Comparison of ENCODE assay signal across 8 cellular contexts in genomic region chr14:100383727-100384158, GRCh38.
DNase-seq lines count a peak whose midpoint lies in the region; ATAC-seq and TF ChIP-seq lines count a peak whose summit lies in the region.

No MANE protein-coding gene starts in this region.

- H3K9me3 Mint-ChIP-seq in dendritic cell treated with granulocyte-macrophage colony-stimulating factor and Interleukin-4, amounts not matched to agents 40 ng/mL and 50 ng/mL, for 4 days: no peaks in the 10 kb centered on the region

- H3K4me1 ChIP-seq in DND-41 (ENCODE audit: insufficient read depth, low read length): peaks cover 43% of the 10 kb centered on the region

- ATAC-seq in DND-41 (ENCODE audit: insufficient read depth, low read depth) (peak; percentile 94), GM21723 (IDR thresholded peaks at IDR 0.05; ENCODE audit: unreplicated experiment) (no peak)

- CTCF ChIA-PET in HEK293T (lab: Yijun Ruan, JAX): interaction anchor here (0.8 to 4.1 kb wide), 12 partner anchors 8 to 269 kb away, joined by 3 to 56 read pairs (median 4); a partner anchor contains a TSS

- peak overlapping the region; percentile 20 for H3K4me2 ChIP-seq in DND-41 (ENCODE audit: insufficient read depth, low read length)

- TF ChIP-seq CTCF in DND-41 (IDR thresholded peaks at IDR 0.05; ENCODE audit: borderline replicate concordance, extremely low read depth, low read length, poor library complexity, severe bottlenecking): peak; percentile 94

- DNase-seq in DND-41 (peak; percentile 82), HEK293T (ENCODE audit: extremely low spot score) (peak; percentile 77), NCI-H2196 treated with DMSO at 0.1 percent for 48 hours (lab: John Stamatoyannopoulos, UW; ENCODE audit: unreplicated experiment) (peak; percentile 8), medulla oblongata (ENCODE audit: extremely low spot score) (peak; percentile 77)
- DNase-seq in activated CD4-positive, alpha-beta T cell treated with anti-CD3 and anti-CD28 coated beads for 48 hours: peak; percentile 74
- DNase-seq in stimulated activated CD8-positive, alpha-beta memory T cell treated with anti-CD3 and anti-CD28 coated beads, Interleukin-2, amount 100 ng/mL, for 1 hour (ENCODE audit: low read depth in 2 of 2): peak; percentile 42 to 48

- POLR2A ChIA-PET in HEK293T (lab: Yijun Ruan, JAX): no interaction called here

- H3K36me3 Mint-ChIP-seq in dendritic cell treated with granulocyte-macrophage colony-stimulating factor and Interleukin-4, amounts not matched to agents 40 ng/mL and 50 ng/mL, for 4 days (ENCODE audit: low read depth): peaks cover 23% of the 10 kb centered on the region

- intact Hi-C loops in dendritic cell treated with granulocyte-macrophage colony-stimulating factor and Interleukin-4, amounts not matched to agents 40 ng/mL and 50 ng/mL, for 4 days (cut with micrococcal nuclease): loop anchor here (1.0 to 10.0 kb wide), 3 partner anchors 131 to 271 kb away; no protein-coding TSS in a partner anchor

- H3K27ac Mint-ChIP-seq in dendritic cell treated with granulocyte-macrophage colony-stimulating factor and Interleukin-4, amounts not matched to agents 40 ng/mL and 50 ng/mL, for 4 days: peak overlapping the region; percentile 62

- no peak overlapping the region for H3K4me3 Mint-ChIP-seq in dendritic cell treated with granulocyte-macrophage colony-stimulating factor and Interleukin-4, amounts not matched to agents 40 ng/mL and 50 ng/mL, for 4 days

- peaks cover 14% of the 10 kb centered on the region for H3K4me1 Mint-ChIP-seq in dendritic cell treated with granulocyte-macrophage colony-stimulating factor and Interleukin-4, amounts not matched to agents 40 ng/mL and 50 ng/mL, for 4 days (ENCODE audit: low read depth)

- no peaks in the 10 kb centered on the region for H3K27me3 ChIP-seq in DND-41 (ENCODE audit: insufficient read depth, low read length, poor library complexity)

- peak overlapping the region; percentile 79 for H3K27ac ChIP-seq in DND-41 (ENCODE audit: low read length)

- no peaks in the 10 kb centered on the region for H3K9me3 ChIP-seq in DND-41 (ENCODE audit: insufficient read depth, low read length, severe bottlenecking)

- H3K79me2 ChIP-seq in DND-41 (ENCODE audit: insufficient read depth, low read length): peaks cover 31% of the 10 kb centered on the region

- H2AFZ ChIP-seq in DND-41 (ENCODE audit: low read depth, low read length): no peak overlapping the region

- no peaks in the 10 kb centered on the region for H3K27me3 Mint-ChIP-seq in dendritic cell treated with granulocyte-macrophage colony-stimulating factor and Interleukin-4, amounts not matched to agents 40 ng/mL and 50 ng/mL, for 4 days

- H3K4me3 ChIP-seq in DND-41 (ENCODE audit: low read depth in 1 of 2, low read length in 2 of 2): no peak overlapping the region

- no peaks in the 10 kb centered on the region for H4K20me1 ChIP-seq in DND-41 (ENCODE audit: insufficient read depth, low read length)

- peak overlapping the region; percentile 29 for H3K9ac ChIP-seq in DND-41 (ENCODE audit: low read depth, low read length)

- peaks cover 20% of the 10 kb centered on the region for H3K36me3 ChIP-seq in DND-41 (ENCODE audit: insufficient read depth, low read length)

TF ChIP-seq in HEK293T, 16 proteins besides CTCF, POLR2A, EP300 and RAD21:
- no peak for TF ChIP-seq NFRKB (IDR thresholded peaks at IDR 0.05)
- TF ChIP-seq ELF4 (IDR thresholded peaks at IDR 0.05): no peak
- TF ChIP-seq FOXK2 (IDR thresholded peaks at IDR 0.05): no peak
- no peak for TF ChIP-seq FOXA1 (IDR thresholded peaks at IDR 0.05)
- no peak for TF ChIP-seq SP1 (IDR thresholded peaks at IDR 0.05)
- no peak for TF ChIP-seq PKNOX1 (IDR thresholded peaks at IDR 0.05)
- TF ChIP-seq SUZ12 (IDR thresholded peaks at IDR 0.05): no peak
- TF ChIP-seq LEF1 (IDR thresholded peaks at IDR 0.05; ENCODE audit: borderline replicate concordance): no peak
- TF ChIP-seq TARDBP (IDR thresholded peaks at IDR 0.05): no peak
- no peak for TF ChIP-seq BHLHE40 (IDR thresholded peaks at IDR 0.05; ENCODE audit: borderline replicate concordance)
- no peak for TF ChIP-seq ZNF384 (IDR thresholded peaks at IDR 0.05)
- TF ChIP-seq HDGF (IDR thresholded peaks at IDR 0.05; ENCODE audit: borderline replicate concordance): no peak
- no peak for TF ChIP-seq L3MBTL2 (conservative IDR thresholded peaks at IDR 0.05)
- TF ChIP-seq ARNT (IDR thresholded peaks at IDR 0.05): no peak
TF ChIP-seq in HEK293T: peak in this region for 0.

Comparison
In these comparisons a context has a peak if more than half of its experiments do, and no peak if none do; other contexts are left out.
1. DNase-seq: peak in every context shown above with its lines; median percentile 82 in DND-41; 77 in HEK293T; 77 in medulla oblongata; 74 in activated CD4-positive, alpha-beta T cell treated with anti-CD3 and anti-CD28 coated beads for 48 hours; 45 in stimulated activated CD8-positive, alpha-beta memory T cell treated with anti-CD3 and anti-CD28 coated beads, Interleukin-2, amount 100 ng/mL, for 1 hour; 8 in NCI-H2196 treated with DMSO at 0.1 percent for 48 hours.